ENCODE assay signal across 1 cellular context in genomic region chr1:248858891-248859889, GRCh38.
TF ChIP-seq lines count a peak whose summit lies in the region.

Gene ZNF692, minus strand, starts transcription at chr1:248859085. Its CDS starts 776 bp downstream, at chr1:248858309.

TF ChIP-seq in K562, 482 proteins besides CTCF, POLR2A, EP300 and RAD21 (continued from another document and continues in another):
- no peak for TF ChIP-seq MTA2 (IDR thresholded peaks at IDR 0.05; ENCODE audit: low read depth)
- TF ChIP-seq ZNF778 (CRISPR knock-in tag; IDR thresholded peaks at IDR 0.05) = no peak
- no peak for TF ChIP-seq DEAF1 (CRISPR knock-in tag; IDR thresholded peaks at IDR 0.05)
- no peak for TF ChIP-seq ZNF445 (CRISPR knock-in tag; IDR thresholded peaks at IDR 0.05; ENCODE audit: low read depth)
- no peak for TF ChIP-seq ZNF384 (IDR thresholded peaks at IDR 0.05; ENCODE audit: low read depth, low read length)
- TF ChIP-seq ZNF740 (CRISPR knock-in tag; IDR thresholded peaks at IDR 0.05) = peak; percentile 11
- no peak for TF ChIP-seq ZNF740 (tag; IDR thresholded peaks at IDR 0.05)
- TF ChIP-seq ETV5 (CRISPR knock-in tag; IDR thresholded peaks at IDR 0.05; ENCODE audit: low read depth) = peak; percentile 92
- TF ChIP-seq CHD1 (IDR thresholded peaks at IDR 0.05; ENCODE audit: low read length) = peak; percentile 84
- TF ChIP-seq ZNF431 (CRISPR knock-in tag; IDR thresholded peaks at IDR 0.05) = peak; percentile 71; the same call in 1 of the 2 replicates
- no peak for TF ChIP-seq DIDO1 (tag; IDR thresholded peaks at IDR 0.05; ENCODE audit: low read depth)
- TF ChIP-seq BACH1 (tag; IDR thresholded peaks at IDR 0.05) = no peak
- TF ChIP-seq FUS (optimal IDR thresholded peaks at IDR 0.05; ENCODE audit: low read depth, low read length) = no peak
- no peak for TF ChIP-seq BCL6 (CRISPR knock-in tag; IDR thresholded peaks at IDR 0.05)
- TF ChIP-seq ETS1 (conservative IDR thresholded peaks at IDR 0.05; ENCODE audit: control insufficient read depth, low read depth, low read length) = peak; percentile 63; the same call in 1 of the 2 replicates
- TF ChIP-seq SRF (CRISPR knock-in tag; IDR thresholded peaks at IDR 0.05) = peak in 1 of 2 experiments; percentile 19; a peak in 2 of 4 replicates
- no peak for TF ChIP-seq CREB5 (CRISPR knock-in tag; IDR thresholded peaks at IDR 0.05)
- no peak for TF ChIP-seq XRCC5 (IDR thresholded peaks at IDR 0.05; ENCODE audit: low read depth, low read length)
- no peak for TF ChIP-seq ARID4B (CRISPR knock-in tag; IDR thresholded peaks at IDR 0.05)
- no peak for TF ChIP-seq E2F5 (CRISPR knock-in tag; IDR thresholded peaks at IDR 0.05)
- no peak for TF ChIP-seq YBX1 (IDR thresholded peaks at IDR 0.05)
- peak; percentile 59; the same call in 1 of the 2 replicates for TF ChIP-seq ZNF592 (IDR thresholded peaks at IDR 0.05)
- no peak for TF ChIP-seq SMARCA5 (IDR thresholded peaks at IDR 0.05)
- no peak for TF ChIP-seq EWSR1 (IDR thresholded peaks at IDR 0.05; ENCODE audit: borderline replicate concordance, low read depth, partially characterized antibody)
- TF ChIP-seq NRF1 (conservative IDR thresholded peaks at IDR 0.05 in 1 of 2, IDR thresholded peaks at IDR 0.05 in 1 of 2) = peak; percentile 99
- peak; percentile 99 for TF ChIP-seq ZBTB1 (CRISPR knock-in tag; IDR thresholded peaks at IDR 0.05; ENCODE audit: borderline replicate concordance, low read depth)
- peak; percentile 88 for TF ChIP-seq CEBPB (tag; IDR thresholded peaks at IDR 0.05)
- no peak for TF ChIP-seq ZFPM2 (CRISPR knock-in tag; IDR thresholded peaks at IDR 0.05)
- TF ChIP-seq POLR2G (IDR thresholded peaks at IDR 0.05; ENCODE audit: low read depth, low read length) = peak; percentile 96
- no peak for TF ChIP-seq SMARCC2 (IDR thresholded peaks at IDR 0.05; ENCODE audit: low read depth)
- TF ChIP-seq TCF7L2 (IDR thresholded peaks at IDR 0.05; ENCODE audit: low read depth, low read length) = no peak
- no peak for TF ChIP-seq IRF1 (CRISPR knock-in tag; IDR thresholded peaks at IDR 0.05; ENCODE audit: borderline replicate concordance)
- TF ChIP-seq ESRRB (CRISPR knock-in tag; IDR thresholded peaks at IDR 0.05; ENCODE audit: borderline replicate concordance) = no peak
- peak; percentile 93 for TF ChIP-seq L3MBTL2 (IDR thresholded peaks at IDR 0.05)
- TF ChIP-seq GTF2A2 (tag; IDR thresholded peaks at IDR 0.05) = no peak
- TF ChIP-seq ZNF717 (CRISPR knock-in tag; IDR thresholded peaks at IDR 0.05) = no peak
- TF ChIP-seq BMI1 (IDR thresholded peaks at IDR 0.05; ENCODE audit: low read length) = no peak
- TF ChIP-seq CREB1 (IDR thresholded peaks at IDR 0.05) = peak; percentile 68
- TF ChIP-seq CREB1 (CRISPR knock-in tag; IDR thresholded peaks at IDR 0.05) = peak; percentile 70; the same call in 1 of the 2 replicates
- TF ChIP-seq E2F4 (CRISPR knock-in tag; IDR thresholded peaks at IDR 0.05; ENCODE audit: low read depth) = no peak
- no peak for TF ChIP-seq ADNP (tag; IDR thresholded peaks at IDR 0.05)
- TF ChIP-seq KAT7 (CRISPR knock-in tag; IDR thresholded peaks at IDR 0.05; ENCODE audit: borderline replicate concordance) = 0 out of 2 replicates have a peak, but pooled peaks have one; percentile 27
- peak; percentile 26; the same call in 1 of the 2 replicates for TF ChIP-seq ARID1B (IDR thresholded peaks at IDR 0.05)
- no peak for TF ChIP-seq ZNF436 (CRISPR knock-in tag; IDR thresholded peaks at IDR 0.05)
- peak; percentile 92 for TF ChIP-seq KDM5B (IDR thresholded peaks at IDR 0.05; ENCODE audit: insufficient replicate concordance, low read depth, low read length)
- TF ChIP-seq ZFP91 (CRISPR knock-in tag; IDR thresholded peaks at IDR 0.05) = no peak
